Comparison of ENCODE assay signal across 1 cellular context in genomic region chr7:87464830-87465533, GRCh38.
TF ChIP-seq lines count a peak whose summit lies in the region.
"Not testable (repeated sequence)": the region's sequence is repeated elsewhere in the genome, so short reads cannot be mapped to it uniquely, and the experiment has no call there.

No MANE protein-coding gene starts in this region.

TF ChIP-seq in HepG2, 621 proteins besides CTCF, POLR2A, EP300 and RAD21 (continued from another document and continues in another):
- TF ChIP-seq NONO, LCORL (IDR thresholded peaks at IDR 0.05): not testable (repeated sequence)
- TF ChIP-seq NONO (CRISPR knock-in tag; conservative IDR thresholded peaks at IDR 0.05) (peak; percentile 81), HNF4A (CRISPR knock-in tag; IDR thresholded peaks at IDR 0.05) (peak; percentile 71), STAT6 (CRISPR knock-in tag; IDR thresholded peaks at IDR 0.05; ENCODE audit: borderline replicate concordance) (0 out of 2 replicates have a peak, but pooled peaks have one; percentile 70), HDAC1 (CRISPR knock-in tag; IDR thresholded peaks at IDR 0.05) (peak; percentile 84), FOXA3 (CRISPR knock-in tag; IDR thresholded peaks at IDR 0.05) (peak; percentile 97), ZNF431 (CRISPR knock-in tag; IDR thresholded peaks at IDR 0.05; ENCODE audit: borderline replicate concordance, low read depth) (0 out of 2 replicates have a peak, but pooled peaks have one; percentile 36), HINFP (CRISPR knock-in tag; IDR thresholded peaks at IDR 0.05; ENCODE audit: low read depth) (0 out of 2 replicates have a peak, but pooled peaks have one; percentile 58), ZNF614 (CRISPR knock-in tag; IDR thresholded peaks at IDR 0.05; ENCODE audit: borderline replicate concordance) (peak; percentile 86; the same call in 1 of the 2 replicates), PAXIP1 (CRISPR knock-in tag; conservative IDR thresholded peaks at IDR 0.05) (peak; percentile 97), SIX1 (CRISPR knock-in tag; IDR thresholded peaks at IDR 0.05; ENCODE audit: borderline replicate concordance) (peak; percentile 54; the same call in 1 of the 2 replicates), HOXD1 (CRISPR knock-in tag; IDR thresholded peaks at IDR 0.05) (peak; percentile 40; the same call in 1 of the 2 replicates), MED1 (CRISPR knock-in tag; IDR thresholded peaks at IDR 0.05) (peak; percentile 86), RXRB (CRISPR knock-in tag; IDR thresholded peaks at IDR 0.05; ENCODE audit: borderline replicate concordance) (peak; percentile 91), TSC22D2 (CRISPR knock-in tag; IDR thresholded peaks at IDR 0.05; ENCODE audit: borderline replicate concordance) (0 out of 2 replicates have a peak, but pooled peaks have one; percentile 18), KDM5A (IDR thresholded peaks at IDR 0.05; ENCODE audit: borderline replicate concordance, low read length) (peak; percentile 49; the same call in 1 of the 2 replicates), DMAP1 (CRISPR knock-in tag; IDR thresholded peaks at IDR 0.05) (peak; percentile 85), LCORL (CRISPR knock-in tag; IDR thresholded peaks at IDR 0.05) (peak; percentile 54; the same call in 1 of the 2 replicates), FOXK1 (CRISPR knock-in tag; IDR thresholded peaks at IDR 0.05; ENCODE audit: borderline replicate concordance, low read depth) (peak; percentile 91; the same call in 1 of the 2 replicates), TBX2 (CRISPR knock-in tag; IDR thresholded peaks at IDR 0.05; ENCODE audit: borderline replicate concordance) (peak; percentile 93), ZNF777 (CRISPR knock-in tag; IDR thresholded peaks at IDR 0.05) (peak; percentile 41; the same call in 1 of the 2 replicates), ARNTL (CRISPR knock-in tag; IDR thresholded peaks at IDR 0.05) (peak; percentile 75), NRL (CRISPR knock-in tag; IDR thresholded peaks at IDR 0.05; ENCODE audit: borderline replicate concordance) (peak; percentile 83), NR2C2 (CRISPR knock-in tag; IDR thresholded peaks at IDR 0.05; ENCODE audit: borderline replicate concordance) (peak; percentile 42; the same call in 1 of the 2 replicates), ZNF34 (CRISPR knock-in tag; IDR thresholded peaks at IDR 0.05; ENCODE audit: borderline replicate concordance) (peak; percentile 44; the same call in 1 of the 2 replicates), SMYD3 (CRISPR knock-in tag; IDR thresholded peaks at IDR 0.05) (peak; percentile 52; the same call in 1 of the 2 replicates), HIC2 (CRISPR knock-in tag; IDR thresholded peaks at IDR 0.05; ENCODE audit: low read depth) (peak; percentile 77), NFATC3 (CRISPR knock-in tag; IDR thresholded peaks at IDR 0.05) (peak; percentile 94), ZNF670 (CRISPR knock-in tag; IDR thresholded peaks at IDR 0.05; ENCODE audit: borderline replicate concordance) (0 out of 2 replicates have a peak, but pooled peaks have one; percentile 60), HMGXB3 (CRISPR knock-in tag; IDR thresholded peaks at IDR 0.05; ENCODE audit: borderline replicate concordance) (peak; percentile 35; the same call in 1 of the 2 replicates), ZNF501 (CRISPR knock-in tag; IDR thresholded peaks at IDR 0.05) (peak; percentile 75; the same call in 1 of the 2 replicates), ARID5B (CRISPR knock-in tag; IDR thresholded peaks at IDR 0.05) (peak; percentile 96), ZNF564 (CRISPR knock-in tag; IDR thresholded peaks at IDR 0.05) (0 out of 2 replicates have a peak, but pooled peaks have one; percentile 28), ZNF143 (CRISPR knock-in tag; IDR thresholded peaks at IDR 0.05) (0 out of 2 replicates have a peak, but pooled peaks have one; percentile 19), ZNF746 (CRISPR knock-in tag; IDR thresholded peaks at IDR 0.05) (peak; percentile 63; the same call in 1 of the 2 replicates), ZNF790 (CRISPR knock-in tag; IDR thresholded peaks at IDR 0.05; ENCODE audit: borderline replicate concordance) (peak; percentile 65; the same call in 1 of the 2 replicates), TCF7 (IDR thresholded peaks at IDR 0.05; ENCODE audit: low read depth) (peak; percentile 87), ZGPAT (CRISPR knock-in tag; IDR thresholded peaks at IDR 0.05) (peak; percentile 84), LBX2 (CRISPR knock-in tag; IDR thresholded peaks at IDR 0.05; ENCODE audit: borderline replicate concordance) (0 out of 2 replicates have a peak, but pooled peaks have one; percentile 62), ZNF264 (CRISPR knock-in tag; IDR thresholded peaks at IDR 0.05) (peak; percentile 24; the same call in 1 of the 2 replicates)
